Comparison of ENCODE assay signal across 20 cellular contexts in the genomic region with DNA sequence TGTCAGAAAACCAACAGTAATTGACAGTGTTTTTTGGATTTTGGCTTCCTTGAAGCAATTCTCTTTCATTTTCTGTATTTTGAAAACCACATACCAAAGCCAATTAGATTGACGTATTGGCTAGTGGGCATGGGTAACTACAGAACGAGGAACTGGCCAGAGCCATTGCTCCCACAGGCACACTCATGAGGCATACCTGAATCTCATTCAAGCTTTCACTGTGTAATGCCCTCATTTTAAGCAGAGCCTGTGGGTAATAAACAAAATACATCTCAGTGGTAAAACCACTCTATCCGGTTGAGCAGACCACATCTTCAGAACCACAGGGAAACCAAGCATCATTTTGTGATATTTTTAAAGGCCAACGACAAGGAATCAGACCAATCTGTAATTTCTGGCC.
"Had no signal": no experiment of that assay in that cellular context is flagged by ENCODE, and none has a peak within 500 bp of the region (broad histone marks: within the 10 kb centered on the region; RNA-seq: fewer than 3 reads in every experiment).

No MANE protein-coding gene starts in this region.

- H3K27me3 ChIP-seq: hepatocyte, neutrophil, spleen, stomach had no signal

- ATAC-seq: left lobe of liver; naive thymus-derived CD4-positive, alpha-beta T cell; psoas muscle; sciatic nerve had no signal

- H3K27ac Mint-ChIP-seq: naive thymus-derived CD4-positive, alpha-beta T cell; type B pancreatic cell had no signal

- H3K79me2 ChIP-seq: hepatocyte had no signal

- H3K36me3 ChIP-seq: neutrophil, spleen, stomach had no signal

- H3K4me2 ChIP-seq: hepatocyte had no signal

- H2AFZ ChIP-seq: hepatocyte had no signal

- FAIRE-seq: urothelium cell line had no signal

- H3K4me1 ChIP-seq: psoas muscle, spleen, stomach had no signal

- H3K4me3 Mint-ChIP-seq: naive thymus-derived CD4-positive, alpha-beta T cell; type B pancreatic cell had no signal

- H3K27me3 Mint-ChIP-seq: naive thymus-derived CD4-positive, alpha-beta T cell had no signal

- H3K9me3 ChIP-seq: neutrophil, psoas muscle, stomach had no signal

- H3K36me3 Mint-ChIP-seq: naive thymus-derived CD4-positive, alpha-beta T cell had no signal

- DNase-seq: dermis blood vessel endothelial cell; foreskin melanocyte; head of caudate nucleus; mammary epithelial cell; naive thymus-derived CD4-positive, alpha-beta T cell; psoas muscle; retina; spleen; stimulated activated CD4-positive, alpha-beta T cell treated with anti-CD3 and anti-CD28 coated beads, Interleukin-15, amount 100 ng/mL, for 24 hours; stimulated activated CD4-positive, alpha-beta T cell treated with anti-CD3 and anti-CD28 coated beads, Interleukin-1b, Interleukin-23, amount 100 ng/mL, for 48 hours; stimulated activated CD4-positive, alpha-beta T cell treated with anti-CD3 and anti-CD28 coated beads, Interleukin-4, amount 100 ng/mL, for 24 hours; stimulated activated naive CD4-positive, alpha-beta T cell; stomach; substantia nigra had no signal

- H3K4me3 ChIP-seq: hepatocyte, psoas muscle, spleen, stomach had no signal

- H3K27ac ChIP-seq: hepatocyte, neutrophil, psoas muscle, spleen, stomach had no signal

- H3K4me1 Mint-ChIP-seq: naive thymus-derived CD4-positive, alpha-beta T cell had no signal
